Comparison of ENCODE assay signal across 1 cellular context in the genomic region with DNA sequence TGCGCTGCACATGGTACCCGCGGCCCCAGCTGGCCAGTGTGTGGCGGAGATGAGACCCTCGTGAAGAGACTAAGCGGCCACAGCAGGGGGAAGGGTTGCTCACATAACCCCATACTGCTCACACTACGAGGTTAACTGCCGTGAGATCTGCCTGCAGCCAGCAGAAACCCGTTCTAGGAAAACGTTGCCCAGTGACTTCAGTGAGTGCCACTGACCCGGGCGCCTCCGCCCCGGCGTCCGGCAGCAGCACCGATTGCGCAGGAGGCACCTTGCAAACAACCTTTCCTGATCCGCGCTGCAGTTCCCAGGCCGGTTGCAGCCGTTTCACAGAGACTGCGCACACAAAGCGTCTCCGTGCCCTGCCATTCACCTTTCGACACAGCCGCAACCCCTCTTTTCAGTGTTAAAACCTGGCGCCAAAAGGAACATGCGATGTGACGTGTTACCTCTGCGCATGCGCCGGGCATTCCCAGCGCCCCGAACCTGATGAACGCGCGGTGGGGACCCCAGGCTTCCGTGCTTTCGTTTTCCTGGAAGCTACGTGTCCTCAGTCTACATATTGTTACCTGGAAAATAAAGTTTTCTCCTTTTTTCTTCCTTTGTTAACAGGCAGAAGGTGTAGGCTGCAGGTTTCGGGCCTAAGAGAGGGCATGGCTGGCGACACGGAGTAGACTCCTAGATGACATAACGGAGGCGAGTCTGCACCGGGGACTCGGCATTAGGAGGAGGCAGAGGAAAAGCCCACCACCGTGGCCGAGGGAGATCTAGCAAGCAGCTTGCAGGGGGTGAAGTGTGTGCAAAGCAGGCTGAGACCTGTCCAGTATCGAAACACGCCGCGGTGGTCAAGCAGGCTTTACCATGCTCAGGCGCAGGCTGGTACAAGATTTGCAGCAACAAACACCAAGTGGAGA.
TF ChIP-seq lines count a peak whose summit lies in the region.

No MANE protein-coding gene starts in this region.

TF ChIP-seq in HepG2, 621 proteins besides CTCF, POLR2A, EP300 and RAD21 (continued from another document and continues in another):
- TF ChIP-seq NONO (IDR thresholded peaks at IDR 0.05), result no peak
- TF ChIP-seq NONO (CRISPR knock-in tag; conservative IDR thresholded peaks at IDR 0.05), result no peak; the same call in none of the 2 replicates
- TF ChIP-seq ZNF891 (CRISPR knock-in tag; IDR thresholded peaks at IDR 0.05), result peak; percentile 44; the same call in 1 of the 2 replicates
- 0 out of 2 replicates have a peak, but pooled peaks have one; percentile 59 for TF ChIP-seq FOXM1 (CRISPR knock-in tag; IDR thresholded peaks at IDR 0.05)
- TF ChIP-seq ZNF562 (CRISPR knock-in tag; IDR thresholded peaks at IDR 0.05; ENCODE audit: borderline replicate concordance), result no peak
- TF ChIP-seq PHF20 (CRISPR knock-in tag; IDR thresholded peaks at IDR 0.05), result no peak; the same call in 1 of the 2 replicates
- TF ChIP-seq ZNF563 (CRISPR knock-in tag; IDR thresholded peaks at IDR 0.05), result no peak
- TF ChIP-seq HMGA1 (CRISPR knock-in tag; conservative IDR thresholded peaks at IDR 0.05), result no peak
- TF ChIP-seq, protein P1, sequence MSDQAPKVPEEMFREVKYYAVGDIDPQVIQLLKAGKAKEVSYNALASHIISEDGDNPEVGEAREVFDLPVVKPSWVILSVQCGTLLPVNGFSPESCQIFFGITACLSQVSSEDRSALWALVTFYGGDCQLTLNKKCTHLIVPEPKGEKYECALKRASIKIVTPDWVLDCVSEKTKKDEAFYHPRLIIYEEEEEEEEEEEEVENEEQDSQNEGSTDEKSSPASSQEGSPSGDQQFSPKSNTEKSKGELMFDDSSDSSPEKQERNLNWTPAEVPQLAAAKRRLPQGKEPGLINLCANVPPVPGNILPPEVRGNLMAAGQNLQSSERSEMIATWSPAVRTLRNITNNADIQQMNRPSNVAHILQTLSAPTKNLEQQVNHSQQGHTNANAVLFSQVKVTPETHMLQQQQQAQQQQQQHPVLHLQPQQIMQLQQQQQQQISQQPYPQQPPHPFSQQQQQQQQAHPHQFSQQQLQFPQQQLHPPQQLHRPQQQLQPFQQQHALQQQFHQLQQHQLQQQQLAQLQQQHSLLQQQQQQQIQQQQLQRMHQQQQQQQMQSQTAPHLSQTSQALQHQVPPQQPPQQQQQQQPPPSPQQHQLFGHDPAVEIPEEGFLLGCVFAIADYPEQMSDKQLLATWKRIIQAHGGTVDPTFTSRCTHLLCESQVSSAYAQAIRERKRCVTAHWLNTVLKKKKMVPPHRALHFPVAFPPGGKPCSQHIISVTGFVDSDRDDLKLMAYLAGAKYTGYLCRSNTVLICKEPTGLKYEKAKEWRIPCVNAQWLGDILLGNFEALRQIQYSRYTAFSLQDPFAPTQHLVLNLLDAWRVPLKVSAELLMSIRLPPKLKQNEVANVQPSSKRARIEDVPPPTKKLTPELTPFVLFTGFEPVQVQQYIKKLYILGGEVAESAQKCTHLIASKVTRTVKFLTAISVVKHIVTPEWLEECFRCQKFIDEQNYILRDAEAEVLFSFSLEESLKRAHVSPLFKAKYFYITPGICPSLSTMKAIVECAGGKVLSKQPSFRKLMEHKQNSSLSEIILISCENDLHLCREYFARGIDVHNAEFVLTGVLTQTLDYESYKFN (CRISPR knock-in tag; conservative IDR thresholded peaks at IDR 0.05), result no peak
- TF ChIP-seq SOX5 (CRISPR knock-in tag; IDR thresholded peaks at IDR 0.05; ENCODE audit: borderline replicate concordance), result no peak
- peak; percentile 57 for TF ChIP-seq ZFY (CRISPR knock-in tag; IDR thresholded peaks at IDR 0.05)
- peak; percentile 27; the same call in 1 of the 2 replicates for TF ChIP-seq MEIS2 (CRISPR knock-in tag; IDR thresholded peaks at IDR 0.05)
- TF ChIP-seq TARDBP (CRISPR knock-in tag; IDR thresholded peaks at IDR 0.05), result peak; percentile 40; the same call in 1 of the 2 replicates
- TF ChIP-seq ZNF780A (CRISPR knock-in tag; IDR thresholded peaks at IDR 0.05), result 0 out of 2 replicates have a peak, but pooled peaks have one; percentile 69
- TF ChIP-seq SRY (CRISPR knock-in tag; IDR thresholded peaks at IDR 0.05), result peak; percentile 90
- no peak for TF ChIP-seq HNRNPUL1 (IDR thresholded peaks at IDR 0.05; ENCODE audit: low read depth, low read length)
- no peak for TF ChIP-seq DNMT3B (CRISPR knock-in tag; conservative IDR thresholded peaks at IDR 0.05)
- no peak for TF ChIP-seq ZNF670 (CRISPR knock-in tag; IDR thresholded peaks at IDR 0.05; ENCODE audit: borderline replicate concordance)
- peak; percentile 59; the same call in 1 of the 2 replicates for TF ChIP-seq ZFX (CRISPR knock-in tag; IDR thresholded peaks at IDR 0.05; ENCODE audit: low read depth)
- TF ChIP-seq ATRX (CRISPR knock-in tag; IDR thresholded peaks at IDR 0.05; ENCODE audit: borderline replicate concordance), result no peak
- TF ChIP-seq ZNF496 (CRISPR knock-in tag; IDR thresholded peaks at IDR 0.05; ENCODE audit: insufficient replicate concordance), result no peak
- TF ChIP-seq SIX1 (CRISPR knock-in tag; IDR thresholded peaks at IDR 0.05; ENCODE audit: borderline replicate concordance), result no peak
- no peak for TF ChIP-seq IRX3 (CRISPR knock-in tag; IDR thresholded peaks at IDR 0.05; ENCODE audit: borderline replicate concordance, low read depth)
- no peak for TF ChIP-seq CHD4 (IDR thresholded peaks at IDR 0.05; ENCODE audit: borderline replicate concordance, low read length)
- TF ChIP-seq, protein P2, sequence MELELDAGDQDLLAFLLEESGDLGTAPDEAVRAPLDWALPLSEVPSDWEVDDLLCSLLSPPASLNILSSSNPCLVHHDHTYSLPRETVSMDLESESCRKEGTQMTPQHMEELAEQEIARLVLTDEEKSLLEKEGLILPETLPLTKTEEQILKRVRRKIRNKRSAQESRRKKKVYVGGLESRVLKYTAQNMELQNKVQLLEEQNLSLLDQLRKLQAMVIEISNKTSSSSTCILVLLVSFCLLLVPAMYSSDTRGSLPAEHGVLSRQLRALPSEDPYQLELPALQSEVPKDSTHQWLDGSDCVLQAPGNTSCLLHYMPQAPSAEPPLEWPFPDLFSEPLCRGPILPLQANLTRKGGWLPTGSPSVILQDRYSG (CRISPR knock-in tag; IDR thresholded peaks at IDR 0.05), result no peak; the same call in 1 of the 2 replicates
- peak; percentile 53; the same call in 1 of the 2 replicates for TF ChIP-seq ZNF430 (CRISPR knock-in tag; IDR thresholded peaks at IDR 0.05)
- TF ChIP-seq, protein P3, sequence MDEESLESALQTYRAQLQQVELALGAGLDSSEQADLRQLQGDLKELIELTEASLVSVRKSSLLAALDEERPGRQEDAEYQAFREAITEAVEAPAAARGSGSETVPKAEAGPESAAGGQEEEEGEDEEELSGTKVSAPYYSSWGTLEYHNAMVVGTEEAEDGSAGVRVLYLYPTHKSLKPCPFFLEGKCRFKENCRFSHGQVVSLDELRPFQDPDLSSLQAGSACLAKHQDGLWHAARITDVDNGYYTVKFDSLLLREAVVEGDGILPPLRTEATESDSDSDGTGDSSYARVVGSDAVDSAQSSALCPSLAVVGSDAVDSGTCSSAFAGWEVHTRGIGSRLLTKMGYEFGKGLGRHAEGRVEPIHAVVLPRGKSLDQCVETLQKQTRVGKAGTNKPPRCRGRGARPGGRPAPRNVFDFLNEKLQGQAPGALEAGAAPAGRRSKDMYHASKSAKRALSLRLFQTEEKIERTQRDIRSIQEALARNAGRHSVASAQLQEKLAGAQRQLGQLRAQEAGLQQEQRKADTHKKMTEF (CRISPR knock-in tag; IDR thresholded peaks at IDR 0.05), result no peak
- no peak for TF ChIP-seq MYNN (CRISPR knock-in tag; IDR thresholded peaks at IDR 0.05; ENCODE audit: low read depth)
- no peak for TF ChIP-seq NKX3-1 (CRISPR knock-in tag; IDR thresholded peaks at IDR 0.05)
- peak; percentile 95 for TF ChIP-seq ZNF292 (CRISPR knock-in tag; IDR thresholded peaks at IDR 0.05; ENCODE audit: borderline replicate concordance, low read depth)
- TF ChIP-seq, protein P4, sequence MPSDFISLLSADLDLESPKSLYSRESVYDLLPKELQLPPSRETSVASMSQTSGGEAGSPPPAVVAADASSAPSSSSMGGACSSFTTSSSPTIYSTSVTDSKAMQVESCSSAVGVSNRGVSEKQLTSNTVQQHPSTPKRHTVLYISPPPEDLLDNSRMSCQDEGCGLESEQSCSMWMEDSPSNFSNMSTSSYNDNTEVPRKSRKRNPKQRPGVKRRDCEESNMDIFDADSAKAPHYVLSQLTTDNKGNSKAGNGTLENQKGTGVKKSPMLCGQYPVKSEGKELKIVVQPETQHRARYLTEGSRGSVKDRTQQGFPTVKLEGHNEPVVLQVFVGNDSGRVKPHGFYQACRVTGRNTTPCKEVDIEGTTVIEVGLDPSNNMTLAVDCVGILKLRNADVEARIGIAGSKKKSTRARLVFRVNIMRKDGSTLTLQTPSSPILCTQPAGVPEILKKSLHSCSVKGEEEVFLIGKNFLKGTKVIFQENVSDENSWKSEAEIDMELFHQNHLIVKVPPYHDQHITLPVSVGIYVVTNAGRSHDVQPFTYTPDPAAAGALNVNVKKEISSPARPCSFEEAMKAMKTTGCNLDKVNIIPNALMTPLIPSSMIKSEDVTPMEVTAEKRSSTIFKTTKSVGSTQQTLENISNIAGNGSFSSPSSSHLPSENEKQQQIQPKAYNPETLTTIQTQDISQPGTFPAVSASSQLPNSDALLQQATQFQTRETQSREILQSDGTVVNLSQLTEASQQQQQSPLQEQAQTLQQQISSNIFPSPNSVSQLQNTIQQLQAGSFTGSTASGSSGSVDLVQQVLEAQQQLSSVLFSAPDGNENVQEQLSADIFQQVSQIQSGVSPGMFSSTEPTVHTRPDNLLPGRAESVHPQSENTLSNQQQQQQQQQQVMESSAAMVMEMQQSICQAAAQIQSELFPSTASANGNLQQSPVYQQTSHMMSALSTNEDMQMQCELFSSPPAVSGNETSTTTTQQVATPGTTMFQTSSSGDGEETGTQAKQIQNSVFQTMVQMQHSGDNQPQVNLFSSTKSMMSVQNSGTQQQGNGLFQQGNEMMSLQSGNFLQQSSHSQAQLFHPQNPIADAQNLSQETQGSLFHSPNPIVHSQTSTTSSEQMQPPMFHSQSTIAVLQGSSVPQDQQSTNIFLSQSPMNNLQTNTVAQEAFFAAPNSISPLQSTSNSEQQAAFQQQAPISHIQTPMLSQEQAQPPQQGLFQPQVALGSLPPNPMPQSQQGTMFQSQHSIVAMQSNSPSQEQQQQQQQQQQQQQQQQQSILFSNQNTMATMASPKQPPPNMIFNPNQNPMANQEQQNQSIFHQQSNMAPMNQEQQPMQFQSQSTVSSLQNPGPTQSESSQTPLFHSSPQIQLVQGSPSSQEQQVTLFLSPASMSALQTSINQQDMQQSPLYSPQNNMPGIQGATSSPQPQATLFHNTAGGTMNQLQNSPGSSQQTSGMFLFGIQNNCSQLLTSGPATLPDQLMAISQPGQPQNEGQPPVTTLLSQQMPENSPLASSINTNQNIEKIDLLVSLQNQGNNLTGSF (CRISPR knock-in tag; IDR thresholded peaks at IDR 0.05), result peak; percentile 83
- TF ChIP-seq MTA1 (CRISPR knock-in tag; IDR thresholded peaks at IDR 0.05; ENCODE audit: borderline replicate concordance), result no peak
- TF ChIP-seq MEF2D (CRISPR knock-in tag; IDR thresholded peaks at IDR 0.05), result peak; percentile 41
- TF ChIP-seq CREB1 (IDR thresholded peaks at IDR 0.05), result peak; percentile 73
- peak; percentile 96 for TF ChIP-seq CREB1 (CRISPR knock-in tag; IDR thresholded peaks at IDR 0.05)
- TF ChIP-seq, protein P5, sequence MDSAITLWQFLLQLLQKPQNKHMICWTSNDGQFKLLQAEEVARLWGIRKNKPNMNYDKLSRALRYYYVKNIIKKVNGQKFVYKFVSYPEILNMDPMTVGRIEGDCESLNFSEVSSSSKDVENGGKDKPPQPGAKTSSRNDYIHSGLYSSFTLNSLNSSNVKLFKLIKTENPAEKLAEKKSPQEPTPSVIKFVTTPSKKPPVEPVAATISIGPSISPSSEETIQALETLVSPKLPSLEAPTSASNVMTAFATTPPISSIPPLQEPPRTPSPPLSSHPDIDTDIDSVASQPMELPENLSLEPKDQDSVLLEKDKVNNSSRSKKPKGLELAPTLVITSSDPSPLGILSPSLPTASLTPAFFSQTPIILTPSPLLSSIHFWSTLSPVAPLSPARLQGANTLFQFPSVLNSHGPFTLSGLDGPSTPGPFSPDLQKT (CRISPR knock-in tag; IDR thresholded peaks at IDR 0.05; ENCODE audit: borderline replicate concordance), result no peak
- TF ChIP-seq ZNF383 (CRISPR knock-in tag; IDR thresholded peaks at IDR 0.05; ENCODE audit: borderline replicate concordance), result 0 out of 2 replicates have a peak, but pooled peaks have one; percentile 65
- TF ChIP-seq ZNF737 (CRISPR knock-in tag; IDR thresholded peaks at IDR 0.05; ENCODE audit: borderline replicate concordance), result no peak
- peak; percentile 78; the same call in 1 of the 2 replicates for TF ChIP-seq HOXA9 (CRISPR knock-in tag; IDR thresholded peaks at IDR 0.05; ENCODE audit: borderline replicate concordance)
- TF ChIP-seq, protein P6, sequence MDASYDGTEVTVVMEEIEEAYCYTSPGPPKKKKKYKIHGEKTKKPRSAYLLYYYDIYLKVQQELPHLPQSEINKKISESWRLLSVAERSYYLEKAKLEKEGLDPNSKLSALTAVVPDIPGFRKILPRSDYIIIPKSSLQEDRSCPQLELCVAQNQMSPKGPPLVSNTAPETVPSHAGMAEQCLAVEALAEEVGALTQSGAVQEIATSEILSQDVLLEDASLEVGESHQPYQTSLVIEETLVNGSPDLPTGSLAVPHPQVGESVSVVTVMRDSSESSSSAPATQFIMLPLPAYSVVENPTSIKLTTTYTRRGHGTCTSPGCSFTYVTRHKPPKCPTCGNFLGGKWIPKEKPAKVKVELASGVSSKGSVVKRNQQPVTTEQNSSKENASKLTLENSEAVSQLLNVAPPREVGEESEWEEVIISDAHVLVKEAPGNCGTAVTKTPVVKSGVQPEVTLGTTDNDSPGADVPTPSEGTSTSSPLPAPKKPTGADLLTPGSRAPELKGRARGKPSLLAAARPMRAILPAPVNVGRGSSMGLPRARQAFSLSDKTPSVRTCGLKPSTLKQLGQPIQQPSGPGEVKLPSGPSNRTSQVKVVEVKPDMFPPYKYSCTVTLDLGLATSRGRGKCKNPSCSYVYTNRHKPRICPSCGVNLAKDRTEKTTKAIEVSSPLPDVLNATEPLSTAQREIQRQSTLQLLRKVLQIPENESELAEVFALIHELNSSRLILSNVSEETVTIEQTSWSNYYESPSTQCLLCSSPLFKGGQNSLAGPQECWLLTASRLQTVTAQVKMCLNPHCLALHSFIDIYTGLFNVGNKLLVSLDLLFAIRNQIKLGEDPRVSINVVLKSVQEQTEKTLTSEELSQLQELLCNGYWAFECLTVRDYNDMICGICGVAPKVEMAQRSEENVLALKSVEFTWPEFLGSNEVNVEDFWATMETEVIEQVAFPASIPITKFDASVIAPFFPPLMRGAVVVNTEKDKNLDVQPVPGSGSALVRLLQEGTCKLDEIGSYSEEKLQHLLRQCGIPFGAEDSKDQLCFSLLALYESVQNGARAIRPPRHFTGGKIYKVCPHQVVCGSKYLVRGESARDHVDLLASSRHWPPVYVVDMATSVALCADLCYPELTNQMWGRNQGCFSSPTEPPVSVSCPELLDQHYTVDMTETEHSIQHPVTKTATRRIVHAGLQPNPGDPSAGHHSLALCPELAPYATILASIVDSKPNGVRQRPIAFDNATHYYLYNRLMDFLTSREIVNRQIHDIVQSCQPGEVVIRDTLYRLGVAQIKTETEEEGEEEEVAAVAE (CRISPR knock-in tag; IDR thresholded peaks at IDR 0.05; ENCODE audit: borderline replicate concordance), result no peak
- peak; percentile 64 for TF ChIP-seq HDAC2 (CRISPR knock-in tag; IDR thresholded peaks at IDR 0.05)
- TF ChIP-seq TCF7L2 (IDR thresholded peaks at IDR 0.05; ENCODE audit: low read depth, low read length), result no peak
